ENCODE assay signal across 8 cellular contexts in the genomic region with DNA sequence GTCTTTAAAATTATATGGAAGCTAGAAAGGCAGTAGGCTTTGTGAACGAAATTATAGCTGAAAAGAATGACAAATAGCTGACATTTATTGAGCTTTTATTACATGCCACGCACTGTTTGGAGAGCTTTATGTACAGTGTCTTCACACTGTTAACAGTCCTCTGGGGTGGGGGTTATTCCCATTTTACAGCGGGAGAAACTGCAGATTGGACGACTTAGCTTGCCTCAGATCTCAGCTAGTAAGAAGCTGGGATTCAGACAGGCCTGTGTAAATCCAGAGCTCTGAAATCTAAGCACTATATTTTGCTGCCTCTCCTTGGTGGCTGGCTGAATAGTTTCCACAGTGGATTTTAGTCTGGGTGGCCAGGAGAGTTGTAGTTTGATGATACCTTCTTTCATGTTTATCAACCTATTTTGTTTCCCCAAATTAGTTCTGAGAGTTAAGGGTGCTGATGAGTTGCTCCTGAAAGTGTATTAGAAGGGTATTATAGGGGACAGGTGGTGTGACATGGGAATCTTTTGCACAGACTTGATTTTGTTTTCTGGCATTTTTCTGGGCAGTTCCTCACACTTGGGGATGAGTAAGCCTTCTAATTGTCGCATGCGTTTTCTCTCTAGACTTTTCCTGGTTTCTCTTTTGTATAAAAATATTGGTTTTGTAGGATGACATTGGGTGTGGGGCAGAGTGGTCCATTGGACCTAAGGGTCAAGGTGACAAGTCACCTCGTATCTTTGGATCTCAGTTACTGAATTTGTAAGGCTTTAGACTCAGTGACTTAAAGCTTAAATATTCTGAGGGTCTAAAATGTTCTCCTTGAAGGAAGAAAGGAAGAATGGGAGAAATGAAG. TPM values are rescaled to one million over a fixed set of nuclear protein-coding genes. Genes with fewer than 3 reads are reported as not detected.
DNase-seq lines count a peak whose midpoint lies in the region; ATAC-seq and TF ChIP-seq lines count a peak whose summit lies in the region.

No MANE protein-coding gene starts in this region.

- CTCF ChIA-PET in PC-3 (lab: Charles Lee), result interaction anchor here (0.6 to 1.6 kb wide), 10 partner anchors 14 to 172 kb away, joined by 3 to 13 read pairs (median 4); no protein-coding TSS in a partner anchor

- no peak for DNase-seq in Right ventricle myocardium superior
- no peak for DNase-seq in left cardiac atrium
- DNase-seq in PC-3, result peak; percentile 46
- DNase-seq in neural crest cell (ENCODE audit: low read depth, low spot score), result no peak
- DNase-seq in GOT3 (lab: John Stamatoyannopoulos, UW), result no peak
- DNase-seq in endothelial cell (ENCODE audit: low spot score), result no peak
- DNase-seq in natural killer cell treated with Interleukin-12 subunit alpha and Interleukin-12 subunit beta and Interleukin-15 and Interleukin-18, amount 100 ng/mL, for 72 hours (ENCODE audit: low spot score), result no peak

- H3K4me3 ChIP-seq in PC-3 (ENCODE audit: low read length), result peak overlapping the region; percentile 76
- H3K4me3 ChIP-seq in esophagus (ENCODE audit: low read depth in 1 of 2, low read length in 2 of 2), result peak overlapping the region; percentile 76 to 99

- H3K27me3 ChIP-seq in PC-3 (ENCODE audit: low read length), result no peaks in the 10 kb centered on the region
- no peaks in the 10 kb centered on the region for H3K27me3 ChIP-seq in esophagus (ENCODE audit: control insufficient read depth in 1 of 2, insufficient read depth in 2 of 2, low read length in 2 of 2)

- WGBS in esophagus, 2 donors, result 22 to 24% methylated on average over 7 of the region's 7 CpGs

- peaks cover 10% of the 10 kb centered on the region for H3F3A ChIP-seq in PC-3 (ENCODE audit: low read length, unreplicated experiment)

- peaks cover 53% of the 10 kb centered on the region for H4K20me1 ChIP-seq in PC-3 (ENCODE audit: low read length)

- H3K27me3 Mint-ChIP-seq in neural crest cell (ENCODE audit: low read depth) (no peaks in the 10 kb centered on the region), endothelial cell (ENCODE audit: unreplicated experiment) (peaks cover 4% of the 10 kb centered on the region)
- peaks cover 5 to 9% of the 10 kb centered on the region in 2 donors for H3K27me3 Mint-ChIP-seq in natural killer cell treated with Interleukin-12 subunit alpha and Interleukin-12 subunit beta and Interleukin-15 and Interleukin-18, amount 100 ng/mL, for 72 hours

- H3K9me2 ChIP-seq in PC-3 (replicated peaks; ENCODE audit: low read length), result no peaks in the 10 kb centered on the region

- H3K27ac ChIP-seq in PC-3 (ENCODE audit: low read length) (peak overlapping the region; percentile 59), esophagus (ENCODE audit: low read depth in 2 of 2, low read length in 1 of 2) (peak overlapping the region in 1 of 2 donors; percentile 3)

- H3K27ac Mint-ChIP-seq in neural crest cell (ENCODE audit: unreplicated experiment), result peak overlapping the region; percentile 93
- H3K27ac Mint-ChIP-seq in endothelial cell (ENCODE audit: unreplicated experiment), result no peak overlapping the region
- no peak overlapping the region for H3K27ac Mint-ChIP-seq in natural killer cell treated with Interleukin-12 subunit alpha and Interleukin-12 subunit beta and Interleukin-15 and Interleukin-18, amount 100 ng/mL, for 72 hours

- H3K36me3 Mint-ChIP-seq in neural crest cell (ENCODE audit: low read depth) (no peaks in the 10 kb centered on the region), endothelial cell (ENCODE audit: low read depth, unreplicated experiment) (peaks cover 4% of the 10 kb centered on the region)
- no peaks in the 10 kb centered on the region for H3K36me3 Mint-ChIP-seq in natural killer cell treated with Interleukin-12 subunit alpha and Interleukin-12 subunit beta and Interleukin-15 and Interleukin-18, amount 100 ng/mL, for 72 hours

- H3K79me2 ChIP-seq in PC-3 (ENCODE audit: low read length), result peaks cover 64% of the 10 kb centered on the region

- TF ChIP-seq CTCF in PC-3 (conservative IDR thresholded peaks at IDR 0.05; ENCODE audit: low read depth, low read length) (peak; percentile 31; the same call in 1 of the 2 replicates), neural crest cell (conservative IDR thresholded peaks at IDR 0.05) (no peak), endothelial cell (IDR thresholded peaks at IDR 0.05; ENCODE audit: unreplicated experiment) (no peak)

- intact Hi-C loops in Right ventricle myocardium superior (cut with DNase I), result loop anchor here (5.0 kb wide), 3 partner anchors 40 to 155 kb away; no protein-coding TSS in a partner anchor
- intact Hi-C loops in left cardiac atrium (cut with DNase I), result loop anchor here in 1 of 2 donors (5.0 kb wide), 1 partner anchor 70 kb away; no protein-coding TSS in a partner anchor
- intact Hi-C loops in PC-3 (cut with micrococcal nuclease), result loop anchor here (1.0 kb wide), 1 partner anchor 172 kb away; no protein-coding TSS in a partner anchor

- H3K9me3 ChIP-seq in PC-3 (ENCODE audit: low read length), result no peaks in the 10 kb centered on the region
- H3K9me3 ChIP-seq in esophagus (ENCODE audit: control insufficient read depth in 2 of 2, insufficient read depth in 1 of 2, low read depth in 1 of 2, low read length in 1 of 2), result no peaks in the 10 kb centered on the region

- no peak overlapping the region for H2AFZ ChIP-seq in PC-3 (ENCODE audit: low read length)

- POLR2A ChIA-PET in PC-3 (lab: Charles Lee; ENCODE audit: unreplicated experiment), result interaction anchor here (0.5 to 0.7 kb wide), 3 partner anchors 20 to 1031 kb away, joined by 3 to 5 read pairs (median 5); no protein-coding TSS in a partner anchor

- peak overlapping the region; percentile 88 for H3K9ac ChIP-seq in PC-3 (ENCODE audit: low read length)

- H3K4me2 ChIP-seq in PC-3 (ENCODE audit: low read length), result peak overlapping the region; percentile 87

- peak; percentile 30 for ATAC-seq in Right ventricle myocardium superior (ENCODE audit: poor library complexity)
- no peak for ATAC-seq in left cardiac atrium
- peak; percentile 14 for ATAC-seq in PC-3
- ATAC-seq in natural killer cell treated with Interleukin-12 subunit alpha and Interleukin-12 subunit beta and Interleukin-15 and Interleukin-18, amount 100 ng/mL, for 72 hours, result no peak

- BruUV-seq in PC-3 (replicated peaks; lab: Mats Ljungman, UMichigan), result TSS peak; percentile 71

- no peaks in the 10 kb centered on the region for H3K36me3 ChIP-seq in PC-3 (ENCODE audit: low read depth, low read length)
- no peaks in the 10 kb centered on the region for H3K36me3 ChIP-seq in esophagus (ENCODE audit: control insufficient read depth in 2 of 2, insufficient read depth in 2 of 2, low read length in 1 of 2)

- no peaks in the 10 kb centered on the region for H3K9me3 Mint-ChIP-seq in neural crest cell
- no peaks in the 10 kb centered on the region for H3K9me3 Mint-ChIP-seq in endothelial cell (ENCODE audit: unreplicated experiment)
- H3K9me3 Mint-ChIP-seq in natural killer cell treated with Interleukin-12 subunit alpha and Interleukin-12 subunit beta and Interleukin-15 and Interleukin-18, amount 100 ng/mL, for 72 hours, result no peaks in the 10 kb centered on the region

- H3K4me3 Mint-ChIP-seq in neural crest cell, result no peak overlapping the region
- H3K4me3 Mint-ChIP-seq in endothelial cell (ENCODE audit: unreplicated experiment), result no peak overlapping the region
- no peak overlapping the region for H3K4me3 Mint-ChIP-seq in natural killer cell treated with Interleukin-12 subunit alpha and Interleukin-12 subunit beta and Interleukin-15 and Interleukin-18, amount 100 ng/mL, for 72 hours

- H3K4me1 ChIP-seq in PC-3 (ENCODE audit: insufficient read depth, low read length) (peaks cover 41% of the 10 kb centered on the region), esophagus (ENCODE audit: control insufficient read depth in 2 of 2, insufficient read depth in 2 of 2, low read length in 1 of 2) (peaks cover 0 to 5% of the 10 kb centered on the region in 2 donors)

- H3K4me1 Mint-ChIP-seq in neural crest cell, result peaks cover 22% of the 10 kb centered on the region
- H3K4me1 Mint-ChIP-seq in endothelial cell (ENCODE audit: unreplicated experiment), result peaks cover 29% of the 10 kb centered on the region
- H3K4me1 Mint-ChIP-seq in natural killer cell treated with Interleukin-12 subunit alpha and Interleukin-12 subunit beta and Interleukin-15 and Interleukin-18, amount 100 ng/mL, for 72 hours (ENCODE audit: low read depth in 2 of 2), result peaks cover 3 to 9% of the 10 kb centered on the region in 2 donors

RNA-seq across cellular contexts. Expression of a gene that starts 1.5 kb away (rescaled TPM):
- total RNA-seq in Right ventricle myocardium superior (50.8 TPM), left cardiac atrium (10 to 100 TPM; 37.8 to 38.1 TPM), PC-3 (2014; rRNA removed) (216 and 236 TPM in 2 replicates), neural crest cell (89.0 and 89.5 TPM in 2 replicates), endothelial cell (ENCODE audit: unreplicated experiment) (163 TPM)
- polyA plus RNA-seq in esophagus, result 10 to 100 TPM; 21.4 to 43.9 TPM
- total RNA-seq in natural killer cell treated with Interleukin-12 subunit alpha and Interleukin-12 subunit beta and Interleukin-15 and Interleukin-18, amount 100 ng/mL, for 72 hours, result 10 to 100 TPM; 48.5 to 52.8 TPM

Comparison
In these comparisons a context has a peak if more than half of its experiments do, and no peak if none do; other contexts are left out.
1. ATAC-seq: peak in Right ventricle myocardium superior (single experiment) and PC-3 (single experiment); none in left cardiac atrium (0 of 2) and natural killer cell treated with Interleukin-12 subunit alpha and Interleukin-12 subunit beta and Interleukin-15 and Interleukin-18, amount 100 ng/mL, for 72 hours (0 of 2).